ENCODE assay signal across 14 cellular contexts in genomic region chr2:130641688-130642087, GRCh38. TPM values are rescaled to one million over a fixed set of nuclear protein-coding genes. Genes with fewer than 3 reads are reported as not detected.
"Had no signal": no experiment of that assay in that cellular context is flagged by ENCODE, and none has a peak within 500 bp of the region (broad histone marks: within the 10 kb centered on the region; RNA-seq: fewer than 3 reads in every experiment).

No MANE protein-coding gene starts in this region.

RNA-seq across cellular contexts. Expression of gene POTEJ, which starts 30.4 kb away (rescaled TPM):
- total RNA-seq: activated B cell treated with CpG ODN at 0.5 μM for 24 hours; activated CD4-positive, alpha-beta memory T cell treated with anti-CD3 and anti-CD28 coated beads for 36 hours; activated CD4-positive, alpha-beta memory T cell treated with anti-CD3 and anti-CD28 coated beads, Interleukin-2, amount 10 ng/mL, durations not matched to agents 7 days and 5 days; activated CD4-positive, alpha-beta T cell treated with anti-CD3 and anti-CD28 coated beads for 36 hours; activated CD4-positive, alpha-beta T cell treated with anti-CD3 and anti-CD28 coated beads, Interleukin-2, amount 10 ng/mL, durations not matched to agents 24 days and 14 days; activated CD4-positive, alpha-beta T cell treated with anti-CD3 and anti-CD28 coated beads, Interleukin-2, amount 10 ng/mL, durations not matched to agents 7 days and 5 days; activated CD8-positive, alpha-beta memory T cell treated with anti-CD3 and anti-CD28 coated beads for 36 hours; activated CD8-positive, alpha-beta memory T cell treated with anti-CD3 and anti-CD28 coated beads, Interleukin-2, amount 10 ng/mL, durations not matched to agents 7 days and 5 days; activated CD8-positive, alpha-beta T cell treated with anti-CD3 and anti-CD28 coated beads for 36 hours; activated CD8-positive, alpha-beta T cell treated with anti-CD3 and anti-CD28 coated beads, Interleukin-2, amount 10 ng/mL, durations not matched to agents 7 days and 5 days; T-helper 1 cell treated with Interleukin-12 subunit alpha and Interleukin-12 subunit beta and Interleukin-4 antibody, amounts not matched to agents 30 ng/mL and 1 ng/mL, for 36 hours; T-helper 17 cell; T-helper 2 cell treated with Interferon-gamma antibody and Interleukin-4, amounts not matched to agents 100 ng/mL and 5 ng/mL, for 36 hours; WTC11 had no signal

RNA-seq across cellular contexts. Expression of gene CFC1, which starts 42.3 kb away (rescaled TPM):
- total RNA-seq: activated B cell treated with CpG ODN at 0.5 μM for 24 hours; activated CD4-positive, alpha-beta memory T cell treated with anti-CD3 and anti-CD28 coated beads for 36 hours; activated CD4-positive, alpha-beta memory T cell treated with anti-CD3 and anti-CD28 coated beads, Interleukin-2, amount 10 ng/mL, durations not matched to agents 7 days and 5 days; activated CD4-positive, alpha-beta T cell treated with anti-CD3 and anti-CD28 coated beads for 36 hours; activated CD4-positive, alpha-beta T cell treated with anti-CD3 and anti-CD28 coated beads, Interleukin-2, amount 10 ng/mL, durations not matched to agents 24 days and 14 days; activated CD4-positive, alpha-beta T cell treated with anti-CD3 and anti-CD28 coated beads, Interleukin-2, amount 10 ng/mL, durations not matched to agents 7 days and 5 days; activated CD8-positive, alpha-beta memory T cell treated with anti-CD3 and anti-CD28 coated beads for 36 hours; activated CD8-positive, alpha-beta memory T cell treated with anti-CD3 and anti-CD28 coated beads, Interleukin-2, amount 10 ng/mL, durations not matched to agents 7 days and 5 days; activated CD8-positive, alpha-beta T cell treated with anti-CD3 and anti-CD28 coated beads for 36 hours; activated CD8-positive, alpha-beta T cell treated with anti-CD3 and anti-CD28 coated beads, Interleukin-2, amount 10 ng/mL, durations not matched to agents 7 days and 5 days; T-helper 1 cell treated with Interleukin-12 subunit alpha and Interleukin-12 subunit beta and Interleukin-4 antibody, amounts not matched to agents 30 ng/mL and 1 ng/mL, for 36 hours; T-helper 17 cell; T-helper 2 cell treated with Interferon-gamma antibody and Interleukin-4, amounts not matched to agents 100 ng/mL and 5 ng/mL, for 36 hours; WTC11 had no signal
